Comparison of ENCODE assay signal across 19 cellular contexts in genomic region chr4:94654714-94655113, GRCh38.
DNase-seq lines count a peak whose midpoint lies in the region; ATAC-seq and TF ChIP-seq lines count a peak whose summit lies in the region.
"Had no signal": no experiment of that assay in that cellular context is flagged by ENCODE, and none has a peak within 500 bp of the region (broad histone marks: within the 10 kb centered on the region; RNA-seq: fewer than 3 reads in every experiment).

No MANE protein-coding gene starts in this region.

- H3K4me3 ChIP-seq in cardiac muscle cell (no peak overlapping the region), endodermal cell (ENCODE audit: low read length) (no peak overlapping the region), neural progenitor cell (no peak overlapping the region)
- H3K4me3 ChIP-seq: GM12878, GM23338 had no signal

- CTCF ChIA-PET in CD4-positive, alpha-beta T cell (lab: Charles Lee): no interaction called here

- H3K27ac ChIP-seq in cardiac muscle cell (peak overlapping the region; percentile 25), endodermal cell (ENCODE audit: low read depth, low read length) (no peak overlapping the region), neural progenitor cell (peak overlapping the region; percentile 57), foreskin keratinocyte (no peak overlapping the region)
- H3K27ac ChIP-seq in CD4-positive, alpha-beta T cell (ENCODE audit: low read depth, low read length): no peak overlapping the region
- H3K27ac ChIP-seq: HL-60 had no signal

- H3K9ac ChIP-seq in endodermal cell (ENCODE audit: extremely low read depth, low read length, poor library complexity, severe bottlenecking): no peak overlapping the region
- no peak overlapping the region for H3K9ac ChIP-seq in neural progenitor cell

- TF ChIP-seq CTCF in cardiac muscle cell (IDR thresholded peaks at IDR 0.05; ENCODE audit: low read depth, low read length) (no peak), endodermal cell (conservative IDR thresholded peaks at IDR 0.05) (no peak), neural progenitor cell (IDR thresholded peaks at IDR 0.05) (no peak), foreskin keratinocyte (conservative IDR thresholded peaks at IDR 0.05) (no peak)
- TF ChIP-seq CTCF in CD4-positive, alpha-beta T cell (IDR thresholded peaks at IDR 0.05): no peak

- no peak for DNase-seq in cardiac muscle cell (ENCODE audit: low read depth in 1 of 2, low spot score in 1 of 2)
- DNase-seq in Right ventricle myocardium inferior (ENCODE audit: missing footprints): no peak
- no peak for DNase-seq in endodermal cell
- DNase-seq in neural progenitor cell (ENCODE audit: low spot score): no peak
- DNase-seq in sciatic nerve (ENCODE audit: low spot score): no peak
- DNase-seq in foreskin keratinocyte: no peak
- no peak for DNase-seq in CD4-positive, alpha-beta T cell
- DNase-seq: 8988T, ACHN, BE2C, Calu3, DMS 273 treated with DMSO at 0.1 percent for 48 hours, DMS79, H7 had no signal

- peaks cover 30% of the 10 kb centered on the region for H3K4me1 ChIP-seq in cardiac muscle cell (ENCODE audit: low read depth)
- no peaks in the 10 kb centered on the region for H3K4me1 ChIP-seq in endodermal cell (ENCODE audit: control insufficient read depth, insufficient read depth, low read length)
- H3K4me1 ChIP-seq in neural progenitor cell: peaks cover 12% of the 10 kb centered on the region
- no peaks in the 10 kb centered on the region for H3K4me1 ChIP-seq in foreskin keratinocyte

- POLR2A ChIA-PET in CD4-positive, alpha-beta T cell (lab: Charles Lee): no interaction called here

- H3K4me1 Mint-ChIP-seq in endodermal cell (peaks cover 7% of the 10 kb centered on the region), neural progenitor cell (no peaks in the 10 kb centered on the region)
- H3K4me1 Mint-ChIP-seq in CD4-positive, alpha-beta T cell (ENCODE audit: low read depth): no peaks in the 10 kb centered on the region
- H3K4me1 Mint-ChIP-seq: CD14-positive monocyte, GM23338 had no signal

- H3K27ac Mint-ChIP-seq in endodermal cell (peak overlapping the region; percentile 2), neural progenitor cell (no peak overlapping the region)
- no peak overlapping the region for H3K27ac Mint-ChIP-seq in CD4-positive, alpha-beta T cell
- H3K27ac Mint-ChIP-seq: CD14-positive monocyte, GM23338 had no signal

- H3K9me3 ChIP-seq in cardiac muscle cell (ENCODE audit: low read depth) (no peaks in the 10 kb centered on the region), endodermal cell (ENCODE audit: control insufficient read depth, low read length) (no peaks in the 10 kb centered on the region), neural progenitor cell (ENCODE audit: low read depth) (no peaks in the 10 kb centered on the region)
- H3K9me3 ChIP-seq in CD4-positive, alpha-beta T cell (ENCODE audit: control insufficient read depth, low read length): no peaks in the 10 kb centered on the region
- H3K9me3 ChIP-seq: BE2C had no signal

- WGBS in endodermal cell (ENCODE audit: insufficient coverage in 1 of 2, insufficient read length in 1 of 2), 2 experiments: 87% methylated on average over 2 of the region's 3 CpGs; no CpG with 5 or more reads in 1 of the 2 experiments

- H3K27me3 Mint-ChIP-seq in endodermal cell (ENCODE audit: insufficient read depth): no peaks in the 10 kb centered on the region
- no peaks in the 10 kb centered on the region for H3K27me3 Mint-ChIP-seq in neural progenitor cell (ENCODE audit: insufficient read depth, low read depth)
- no peaks in the 10 kb centered on the region for H3K27me3 Mint-ChIP-seq in CD4-positive, alpha-beta T cell

- H3F3A ChIP-seq in neural progenitor cell (ENCODE audit: low read depth): no peaks in the 10 kb centered on the region

- no peaks in the 10 kb centered on the region for H3K27me3 ChIP-seq in cardiac muscle cell
- H3K27me3 ChIP-seq in endodermal cell (ENCODE audit: control insufficient read depth, insufficient read depth, low read length, poor library complexity, severe bottlenecking): no peaks in the 10 kb centered on the region
- H3K27me3 ChIP-seq in neural progenitor cell: no peaks in the 10 kb centered on the region
- H3K27me3 ChIP-seq in foreskin keratinocyte: no peaks in the 10 kb centered on the region
- no peaks in the 10 kb centered on the region for H3K27me3 ChIP-seq in CD4-positive, alpha-beta T cell (ENCODE audit: control insufficient read depth, insufficient read depth, low read length)
- H3K27me3 ChIP-seq: BE2C had no signal

- no peak overlapping the region for H3K4me3 Mint-ChIP-seq in endodermal cell
- no peak overlapping the region for H3K4me3 Mint-ChIP-seq in neural progenitor cell
- no peak overlapping the region for H3K4me3 Mint-ChIP-seq in CD4-positive, alpha-beta T cell
- H3K4me3 Mint-ChIP-seq: CD14-positive monocyte, GM23338 had no signal

- no peaks in the 10 kb centered on the region for H4K20me1 ChIP-seq in neural progenitor cell (ENCODE audit: low read depth)

- H3K36me3 Mint-ChIP-seq in endodermal cell (ENCODE audit: low read depth) (peaks cover 31% of the 10 kb centered on the region), neural progenitor cell (peaks cover 27% of the 10 kb centered on the region)
- H3K36me3 Mint-ChIP-seq in CD4-positive, alpha-beta T cell (ENCODE audit: low read depth): peaks cover 40% of the 10 kb centered on the region

- ATAC-seq in Right ventricle myocardium inferior (no peak), sciatic nerve (peak; percentile 22), foreskin keratinocyte (no peak), GM18858 (IDR thresholded peaks at IDR 0.05; ENCODE audit: unreplicated experiment) (no peak)
- no peak for ATAC-seq in CD4-positive, alpha-beta T cell (ENCODE audit: poor library complexity)
- ATAC-seq: GM12878, GM23338 had no signal

- H3K36me3 ChIP-seq in cardiac muscle cell: peaks cover 57% of the 10 kb centered on the region
- H3K36me3 ChIP-seq in endodermal cell (ENCODE audit: control insufficient read depth, insufficient read depth, low read length): peaks cover 59% of the 10 kb centered on the region
- no peaks in the 10 kb centered on the region for H3K36me3 ChIP-seq in neural progenitor cell

- peak overlapping the region; percentile 11 for H3K4me2 ChIP-seq in neural progenitor cell
- H3K4me2 ChIP-seq: GM23338 had no signal

- no peak overlapping the region for H2AFZ ChIP-seq in neural progenitor cell (replicated peaks)
- H2AFZ ChIP-seq: GM23338 had no signal

- H3K79me2 ChIP-seq in neural progenitor cell (ENCODE audit: low read depth): no peaks in the 10 kb centered on the region

- intact Hi-C loops in Right ventricle myocardium inferior (cut with DNase I): loop anchor here (10.0 kb wide), 1 partner anchor 450 kb away; no protein-coding TSS in a partner anchor
- intact Hi-C loops in sciatic nerve (cut with DNase I): no loop called here
- intact Hi-C loops in CD4-positive, alpha-beta T cell (cut with DNase I, micrococcal nuclease): no loop called here

- H3K9me3 Mint-ChIP-seq in endodermal cell (no peaks in the 10 kb centered on the region), neural progenitor cell (no peaks in the 10 kb centered on the region)
- no peaks in the 10 kb centered on the region for H3K9me3 Mint-ChIP-seq in CD4-positive, alpha-beta T cell
- H3K9me3 Mint-ChIP-seq: GM23338 had no signal

Comparison
In these comparisons a context has a peak if more than half of its experiments do, and no peak if none do; other contexts are left out.
1. H3K27ac ChIP-seq: peak in cardiac muscle cell (single experiment) and neural progenitor cell (single experiment); none in endodermal cell (single experiment), foreskin keratinocyte (single experiment) and CD4-positive, alpha-beta T cell (single experiment).